1 cellular context compared by ENCODE assay signal in genomic region chr11:65653229-65654225, GRCh38.
A peak's percentile ranks its signal among the peaks of the same experiment; 100 is the strongest.
TF ChIP-seq lines count a peak whose summit lies in the region.

No MANE protein-coding gene starts in this region.

TF ChIP-seq in HepG2, 621 proteins besides CTCF, POLR2A, EP300 and RAD21 (continues in another document):
- TF ChIP-seq PRPF4 (IDR thresholded peaks at IDR 0.05; ENCODE audit: low read depth, low read length, poor library complexity, severe bottlenecking): no peak
- no peak for TF ChIP-seq HNF1A (IDR thresholded peaks at IDR 0.05; ENCODE audit: low read depth)
- TF ChIP-seq HNF1A (CRISPR knock-in tag; IDR thresholded peaks at IDR 0.05; ENCODE audit: borderline replicate concordance): no peak
- TF ChIP-seq ZNF616 (CRISPR knock-in tag; IDR thresholded peaks at IDR 0.05; ENCODE audit: low read depth): no peak
- no peak for TF ChIP-seq ZNF230 (CRISPR knock-in tag; IDR thresholded peaks at IDR 0.05)
- no peak for TF ChIP-seq ZNF225 (CRISPR knock-in tag; IDR thresholded peaks at IDR 0.05)
- TF ChIP-seq ZNF713 (CRISPR knock-in tag; IDR thresholded peaks at IDR 0.05): no peak
- 0 out of 2 replicates have a peak, but pooled peaks have one; percentile 0 for TF ChIP-seq TBP (CRISPR knock-in tag; IDR thresholded peaks at IDR 0.05)
- TF ChIP-seq SRY (CRISPR knock-in tag; IDR thresholded peaks at IDR 0.05): no peak; the same call in 1 of the 2 replicates
- no peak for TF ChIP-seq MIER2 (CRISPR knock-in tag; IDR thresholded peaks at IDR 0.05)
- no peak for TF ChIP-seq JUN (CRISPR knock-in tag; IDR thresholded peaks at IDR 0.05)
- TF ChIP-seq ZBTB34 (CRISPR knock-in tag; IDR thresholded peaks at IDR 0.05): no peak
- no peak for TF ChIP-seq ZNF30 (CRISPR knock-in tag; IDR thresholded peaks at IDR 0.05)
- no peak for TF ChIP-seq SUZ12 (IDR thresholded peaks at IDR 0.05; ENCODE audit: low read depth, low read length)
- TF ChIP-seq SAP130 (CRISPR knock-in tag; IDR thresholded peaks at IDR 0.05; ENCODE audit: low read depth): no peak; the same call in 1 of the 2 replicates
- no peak for TF ChIP-seq ZNF775 (CRISPR knock-in tag; IDR thresholded peaks at IDR 0.05; ENCODE audit: borderline replicate concordance)
- TF ChIP-seq CSRNP2 (CRISPR knock-in tag; conservative IDR thresholded peaks at IDR 0.05; ENCODE audit: low read depth): no peak
- TF ChIP-seq ZNF205 (CRISPR knock-in tag; IDR thresholded peaks at IDR 0.05): no peak
- no peak for TF ChIP-seq SOX5 (CRISPR knock-in tag; IDR thresholded peaks at IDR 0.05; ENCODE audit: borderline replicate concordance)
- no peak for TF ChIP-seq ZNF687 (CRISPR knock-in tag; IDR thresholded peaks at IDR 0.05)
- no peak for TF ChIP-seq ZBTB44 (CRISPR knock-in tag; IDR thresholded peaks at IDR 0.05)
- no peak for TF ChIP-seq ZNF781 (CRISPR knock-in tag; IDR thresholded peaks at IDR 0.05; ENCODE audit: borderline replicate concordance, not compliant biosample characterization)
- TF ChIP-seq ZNF709 (CRISPR knock-in tag; IDR thresholded peaks at IDR 0.05): no peak
- no peak for TF ChIP-seq ZNF441 (CRISPR knock-in tag; IDR thresholded peaks at IDR 0.05; ENCODE audit: borderline replicate concordance)
- TF ChIP-seq NCOA2 (CRISPR knock-in tag; IDR thresholded peaks at IDR 0.05): peak; percentile 22; the same call in 1 of the 2 replicates
- TF ChIP-seq ZNF512B (CRISPR knock-in tag; IDR thresholded peaks at IDR 0.05; ENCODE audit: borderline replicate concordance): no peak
- no peak for TF ChIP-seq ZNF24 (IDR thresholded peaks at IDR 0.05)
- no peak for TF ChIP-seq MAZ (IDR thresholded peaks at IDR 0.05; ENCODE audit: borderline replicate concordance, low read depth, low read length)
- no peak for TF ChIP-seq MAZ (CRISPR knock-in tag; IDR thresholded peaks at IDR 0.05; ENCODE audit: low read depth)
- TF ChIP-seq ZNF260 (CRISPR knock-in tag; IDR thresholded peaks at IDR 0.05; ENCODE audit: borderline replicate concordance, low read depth): no peak
- TF ChIP-seq ZBTB26 (CRISPR knock-in tag; IDR thresholded peaks at IDR 0.05; ENCODE audit: borderline replicate concordance): no peak
- TF ChIP-seq ELF1 (CRISPR knock-in tag; IDR thresholded peaks at IDR 0.05): no peak
- no peak for TF ChIP-seq RORA (CRISPR knock-in tag; IDR thresholded peaks at IDR 0.05)
- TF ChIP-seq ZBTB33 (CRISPR knock-in tag; IDR thresholded peaks at IDR 0.05): no peak
- no peak for TF ChIP-seq ZNF160 (CRISPR knock-in tag; IDR thresholded peaks at IDR 0.05)
- peak; percentile 75 for TF ChIP-seq ZNF501 (CRISPR knock-in tag; IDR thresholded peaks at IDR 0.05)
- 0 out of 2 replicates have a peak, but pooled peaks have one; percentile 37 for TF ChIP-seq ZNF740 (CRISPR knock-in tag; IDR thresholded peaks at IDR 0.05)
- TF ChIP-seq MTA3 (CRISPR knock-in tag; IDR thresholded peaks at IDR 0.05): no peak
- TF ChIP-seq EHMT2 (IDR thresholded peaks at IDR 0.05; ENCODE audit: borderline replicate concordance, low read depth, low read length): no peak
- TF ChIP-seq ZNF572 (CRISPR knock-in tag; IDR thresholded peaks at IDR 0.05): no peak
- TF ChIP-seq ZNF432 (CRISPR knock-in tag; IDR thresholded peaks at IDR 0.05; ENCODE audit: borderline replicate concordance): no peak
- no peak for TF ChIP-seq TRIM22 (IDR thresholded peaks at IDR 0.05)
